27 cellular contexts compared by ENCODE assay signal in the genomic region with DNA sequence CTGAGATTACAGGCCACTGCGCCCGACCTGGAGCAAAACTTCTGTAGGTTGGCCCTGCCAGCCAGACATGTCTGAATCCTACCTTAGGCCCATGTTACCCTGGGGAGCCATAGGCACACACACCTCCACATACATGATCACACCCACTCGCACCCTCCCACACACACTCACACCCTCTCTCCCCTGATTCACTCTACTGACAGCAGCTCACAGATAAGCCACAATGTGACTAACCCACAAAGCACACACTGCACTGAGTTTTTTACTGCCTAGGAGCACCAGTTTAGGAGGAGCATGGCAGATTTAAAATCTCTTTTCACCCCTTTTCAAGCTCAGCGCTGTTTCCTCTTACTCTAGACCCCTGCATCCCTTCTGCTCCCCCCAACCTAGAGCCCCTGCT. TPM values are rescaled to one million over a fixed set of nuclear protein-coding genes. Genes with fewer than 3 reads are reported as not detected.
A peak's percentile ranks its signal among the peaks of the same experiment; 100 is the strongest.
DNase-seq lines count a peak whose midpoint lies in the region; ATAC-seq and TF ChIP-seq lines count a peak whose summit lies in the region.
"Had no signal": no experiment of that assay in that cellular context is flagged by ENCODE, and none has a peak within 500 bp of the region (broad histone marks: within the 10 kb centered on the region; RNA-seq: fewer than 3 reads in every experiment).

No MANE protein-coding gene starts in this region.

- no peak for ATAC-seq in HG03378 (IDR thresholded peaks at IDR 0.05; ENCODE audit: unreplicated experiment)
- ATAC-seq in GM21447 (IDR thresholded peaks at IDR 0.05; ENCODE audit: unreplicated experiment), result no peak
- ATAC-seq: A549; activated T-cell treated with anti-CD3 and anti-CD28 coated beads, Interleukin-2, amount 50 U/mL, for 4 hours; left ventricle myocardium superior; right lobe of liver; T-cell had no signal

- no peaks in the 10 kb centered on the region for H3K27me3 ChIP-seq in ascending aorta
- H3K27me3 ChIP-seq: right lobe of liver, thyroid gland, vagina had no signal

- H3K4me3 ChIP-seq in ascending aorta, result no peak overlapping the region
- H3K4me3 ChIP-seq: A549, right lobe of liver, thyroid gland, vagina had no signal

- peak; percentile 17 for DNase-seq in ELR (ENCODE audit: low read depth)
- peak; percentile 21 for DNase-seq in OCI-M1 (lab: John Stamatoyannopoulos, UW)
- peak in 28 of 61 donors; percentile 14 to 83 (median 29) for DNase-seq in caudate nucleus (lab: John Stamatoyannopoulos, UW)
- DNase-seq in kidney glomerular epithelial cell (lab: John Stamatoyannopoulos, UW), result peak; percentile 8
- no peak for DNase-seq in ascending aorta (ENCODE audit: low spot score in 2 of 2)
- no peak for DNase-seq in dermis blood vessel endothelial cell
- DNase-seq: activated CD4-positive, CD25-positive, alpha-beta regulatory T cell; activated gamma-delta T cell treated with Interleukin-2 at 50 U/mL for 16 hours; activated T-cell treated with anti-CD3 and anti-CD28 coated beads, Interleukin-2, amount 50 U/mL, for 4 hours; CD4-positive, alpha-beta T cell; islet precursor cell; left ventricle myocardium superior; naive B cell; NCI-H1048; NCI-H1694 treated with DMSO at 0.1 percent for 48 hours; NCI-H446 treated with DMSO at 0.1 percent for 48 hours; NCI-H774; right lobe of liver; stimulated activated CD4-positive, alpha-beta T cell treated with anti-CD3 and anti-CD28 coated beads, Interleukin-2, amount 100 ng/mL, for 48 hours; T-cell; thyroid gland had no signal

- intact Hi-C loops in ascending aorta (cut with DNase I), result no loop called here

- TF ChIP-seq CTCF in ascending aorta (IDR thresholded peaks at IDR 0.05), result no peak

- peak overlapping the region; percentile 68 for H3K27ac ChIP-seq in caudate nucleus (ENCODE audit: low read depth, low read length)
- H3K27ac ChIP-seq in ascending aorta, result no peak overlapping the region
- H3K27ac ChIP-seq: A549, right lobe of liver, thyroid gland, vagina had no signal

- no peaks in the 10 kb centered on the region for H3K4me1 ChIP-seq in ascending aorta
- H3K4me1 ChIP-seq: A549, right lobe of liver had no signal

- H3K9me3 ChIP-seq in ascending aorta, result no peaks in the 10 kb centered on the region
- H3K9me3 ChIP-seq: A549, right lobe of liver, thyroid gland, vagina had no signal

- no peaks in the 10 kb centered on the region for H3K36me3 ChIP-seq in ascending aorta
- H3K36me3 ChIP-seq: right lobe of liver, thyroid gland, vagina had no signal

RNA-seq across cellular contexts. Expression of a gene that starts 41.7 kb away (rescaled TPM):
- total RNA-seq in ascending aorta (8.9 TPM), dermis blood vessel endothelial cell (39.1 and 65.2 TPM in 2 replicates)

RNA-seq across cellular contexts. Expression of a gene that starts 45.3 kb away (rescaled TPM):
- total RNA-seq in ascending aorta (not detected), dermis blood vessel endothelial cell (not detected in 2 replicates)
- total RNA-seq: activated T-cell treated with anti-CD3 and anti-CD28 coated beads, Interleukin-2, amount 50 U/mL, for 4 hours; CD4-positive, alpha-beta T cell; endothelial cell of umbilical vein; left ventricle myocardium superior; progenitor cell of endocrine pancreas; right lobe of liver; T-cell; thyroid gland had no signal

Comparison
In these comparisons a context has a peak if more than half of its experiments do, and no peak if none do; other contexts are left out.
1. DNase-seq: peak in ELR (single experiment), OCI-M1 (single experiment) and kidney glomerular epithelial cell (single experiment); none in ascending aorta (0 of 2) and dermis blood vessel endothelial cell (single experiment).